ENCODE assay signal across 1 cellular context in genomic region chr7:100705341-100705752, GRCh38.
TF ChIP-seq lines count a peak whose summit lies in the region.

No MANE protein-coding gene starts in this region.

TF ChIP-seq in HepG2, 621 proteins besides CTCF, POLR2A, EP300 and RAD21 (continued from another document and continues in another):
- TF ChIP-seq CREBL2 (CRISPR knock-in tag; IDR thresholded peaks at IDR 0.05; ENCODE audit: borderline replicate concordance): no peak
- 0 out of 2 replicates have a peak, but pooled peaks have one; percentile 22 for TF ChIP-seq TGIF2 (CRISPR knock-in tag; IDR thresholded peaks at IDR 0.05)
- TF ChIP-seq MEIS2 (CRISPR knock-in tag; IDR thresholded peaks at IDR 0.05): peak; percentile 70
- TF ChIP-seq ZNF549 (CRISPR knock-in tag; IDR thresholded peaks at IDR 0.05): no peak
- no peak for TF ChIP-seq ZNF788 (CRISPR knock-in tag; IDR thresholded peaks at IDR 0.05; ENCODE audit: borderline replicate concordance)
- TF ChIP-seq FOXO1 (CRISPR knock-in tag; IDR thresholded peaks at IDR 0.05): peak; percentile 59; the same call in 1 of the 2 replicates
- TF ChIP-seq ZFX (CRISPR knock-in tag; IDR thresholded peaks at IDR 0.05; ENCODE audit: low read depth): no peak
- TF ChIP-seq NFAT5 (CRISPR knock-in tag; IDR thresholded peaks at IDR 0.05): no peak
- TF ChIP-seq ZNF383 (CRISPR knock-in tag; IDR thresholded peaks at IDR 0.05; ENCODE audit: borderline replicate concordance): peak; percentile 88; the same call in 1 of the 2 replicates
- TF ChIP-seq SIX1 (CRISPR knock-in tag; IDR thresholded peaks at IDR 0.05; ENCODE audit: borderline replicate concordance): peak; percentile 22; the same call in 1 of the 2 replicates
- TF ChIP-seq ONECUT2 (CRISPR knock-in tag; IDR thresholded peaks at IDR 0.05): no peak
- TF ChIP-seq ZNF597 (CRISPR knock-in tag; IDR thresholded peaks at IDR 0.05): no peak
- no peak for TF ChIP-seq ATF5 (CRISPR knock-in tag; IDR thresholded peaks at IDR 0.05; ENCODE audit: low read depth)
- no peak for TF ChIP-seq ZNF430 (CRISPR knock-in tag; IDR thresholded peaks at IDR 0.05)
- TF ChIP-seq MLLT10 (CRISPR knock-in tag; IDR thresholded peaks at IDR 0.05): no peak
- peak; percentile 11; the same call in 1 of the 2 replicates for TF ChIP-seq ZNF839 (CRISPR knock-in tag; IDR thresholded peaks at IDR 0.05; ENCODE audit: borderline replicate concordance)
- TF ChIP-seq KMT2A (CRISPR knock-in tag; IDR thresholded peaks at IDR 0.05): no peak
- TF ChIP-seq EHMT2 (IDR thresholded peaks at IDR 0.05; ENCODE audit: borderline replicate concordance, low read depth, low read length): no peak
- no peak for TF ChIP-seq ZBTB40 (IDR thresholded peaks at IDR 0.05)
- TF ChIP-seq ZBTB40 (CRISPR knock-in tag; IDR thresholded peaks at IDR 0.05): peak; percentile 25; the same call in 1 of the 2 replicates
- no peak for TF ChIP-seq TAF15 (IDR thresholded peaks at IDR 0.05; ENCODE audit: low read depth, low read length, poor library complexity, severe bottlenecking)
- TF ChIP-seq ZNF580 (CRISPR knock-in tag; IDR thresholded peaks at IDR 0.05; ENCODE audit: borderline replicate concordance, low read depth): no peak
- peak; percentile 50; the same call in 1 of the 2 replicates for TF ChIP-seq BRD4 (CRISPR knock-in tag; IDR thresholded peaks at IDR 0.05)
- no peak for TF ChIP-seq DBP (CRISPR knock-in tag; IDR thresholded peaks at IDR 0.05; ENCODE audit: not compliant biosample characterization)
- TF ChIP-seq ZNF256 (CRISPR knock-in tag; conservative IDR thresholded peaks at IDR 0.05): peak; percentile 69; the same call in 1 of the 2 replicates
- no peak for TF ChIP-seq ZNF281 (CRISPR knock-in tag; IDR thresholded peaks at IDR 0.05; ENCODE audit: borderline replicate concordance)
- no peak for TF ChIP-seq SOX6 (IDR thresholded peaks at IDR 0.05)
- TF ChIP-seq SOX6 (CRISPR knock-in tag; IDR thresholded peaks at IDR 0.05): no peak
- TF ChIP-seq LBX2 (CRISPR knock-in tag; IDR thresholded peaks at IDR 0.05; ENCODE audit: borderline replicate concordance): 0 out of 2 replicates have a peak, but pooled peaks have one; percentile 11
- no peak for TF ChIP-seq NKX3-1 (CRISPR knock-in tag; IDR thresholded peaks at IDR 0.05)
- TF ChIP-seq NR1H2 (CRISPR knock-in tag; IDR thresholded peaks at IDR 0.05; ENCODE audit: borderline replicate concordance, low read depth): 0 out of 2 replicates have a peak, but pooled peaks have one; percentile 27
- no peak for TF ChIP-seq ZBTB1 (CRISPR knock-in tag; IDR thresholded peaks at IDR 0.05; ENCODE audit: borderline replicate concordance)
- peak; percentile 31 for TF ChIP-seq ZBTB42 (CRISPR knock-in tag; IDR thresholded peaks at IDR 0.05)
- TF ChIP-seq ZFP36L1 (CRISPR knock-in tag; IDR thresholded peaks at IDR 0.05): no peak
- 0 out of 2 replicates have a peak, but pooled peaks have one; percentile 7 for TF ChIP-seq HBP1 (CRISPR knock-in tag; IDR thresholded peaks at IDR 0.05; ENCODE audit: low read depth)
- TF ChIP-seq SNRNP70 (IDR thresholded peaks at IDR 0.05; ENCODE audit: low read depth, low read length): no peak
- 0 out of 2 replicates have a peak, but pooled peaks have one; percentile 67 for TF ChIP-seq RARG (CRISPR knock-in tag; IDR thresholded peaks at IDR 0.05; ENCODE audit: low read depth)
